ENCODE assay signal across 8 cellular contexts in the genomic region with DNA sequence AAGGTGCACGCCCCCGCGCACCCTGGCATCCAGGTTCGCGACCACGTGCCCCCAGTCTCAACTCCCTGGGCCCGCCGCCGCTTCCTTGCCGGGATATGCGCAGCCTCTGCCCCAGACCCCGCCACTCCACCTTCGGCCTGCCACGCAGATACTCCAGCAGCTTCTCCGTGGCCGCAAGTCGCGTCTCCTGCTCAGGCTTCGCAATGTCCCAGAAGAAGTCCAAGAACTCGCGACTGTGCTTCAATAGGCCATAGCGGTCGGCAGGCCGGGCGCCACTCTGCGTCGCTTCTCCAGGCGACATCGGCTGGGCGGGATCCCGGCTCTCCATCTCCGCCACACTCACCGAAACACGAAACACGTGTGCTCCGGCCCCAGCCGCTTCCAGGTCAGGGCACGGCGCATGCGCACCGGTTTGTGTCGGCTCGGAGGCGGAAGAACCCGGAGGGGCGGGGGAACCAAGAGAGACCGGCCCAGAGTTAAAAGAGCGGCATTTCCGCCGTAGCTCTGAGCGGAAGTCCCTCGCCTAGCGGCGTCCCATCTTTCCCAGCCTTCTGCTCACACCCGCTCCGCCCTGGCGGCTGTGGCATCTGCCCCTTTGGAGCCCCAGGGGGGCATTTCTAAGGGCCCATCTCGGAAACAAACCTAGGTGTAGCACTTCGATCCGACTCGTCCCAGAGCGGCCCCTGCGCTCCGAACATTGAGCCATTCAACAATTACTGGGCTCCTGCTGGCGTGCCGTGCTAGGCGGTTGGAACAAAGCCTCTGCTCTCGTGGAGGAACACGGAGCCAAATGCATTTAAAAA. TPM values are rescaled to one million over a fixed set of nuclear protein-coding genes. Genes with fewer than 3 reads are reported as not detected.
DNase-seq lines count a peak whose midpoint lies in the region; ATAC-seq and TF ChIP-seq lines count a peak whose summit lies in the region.

A gene with protein sequence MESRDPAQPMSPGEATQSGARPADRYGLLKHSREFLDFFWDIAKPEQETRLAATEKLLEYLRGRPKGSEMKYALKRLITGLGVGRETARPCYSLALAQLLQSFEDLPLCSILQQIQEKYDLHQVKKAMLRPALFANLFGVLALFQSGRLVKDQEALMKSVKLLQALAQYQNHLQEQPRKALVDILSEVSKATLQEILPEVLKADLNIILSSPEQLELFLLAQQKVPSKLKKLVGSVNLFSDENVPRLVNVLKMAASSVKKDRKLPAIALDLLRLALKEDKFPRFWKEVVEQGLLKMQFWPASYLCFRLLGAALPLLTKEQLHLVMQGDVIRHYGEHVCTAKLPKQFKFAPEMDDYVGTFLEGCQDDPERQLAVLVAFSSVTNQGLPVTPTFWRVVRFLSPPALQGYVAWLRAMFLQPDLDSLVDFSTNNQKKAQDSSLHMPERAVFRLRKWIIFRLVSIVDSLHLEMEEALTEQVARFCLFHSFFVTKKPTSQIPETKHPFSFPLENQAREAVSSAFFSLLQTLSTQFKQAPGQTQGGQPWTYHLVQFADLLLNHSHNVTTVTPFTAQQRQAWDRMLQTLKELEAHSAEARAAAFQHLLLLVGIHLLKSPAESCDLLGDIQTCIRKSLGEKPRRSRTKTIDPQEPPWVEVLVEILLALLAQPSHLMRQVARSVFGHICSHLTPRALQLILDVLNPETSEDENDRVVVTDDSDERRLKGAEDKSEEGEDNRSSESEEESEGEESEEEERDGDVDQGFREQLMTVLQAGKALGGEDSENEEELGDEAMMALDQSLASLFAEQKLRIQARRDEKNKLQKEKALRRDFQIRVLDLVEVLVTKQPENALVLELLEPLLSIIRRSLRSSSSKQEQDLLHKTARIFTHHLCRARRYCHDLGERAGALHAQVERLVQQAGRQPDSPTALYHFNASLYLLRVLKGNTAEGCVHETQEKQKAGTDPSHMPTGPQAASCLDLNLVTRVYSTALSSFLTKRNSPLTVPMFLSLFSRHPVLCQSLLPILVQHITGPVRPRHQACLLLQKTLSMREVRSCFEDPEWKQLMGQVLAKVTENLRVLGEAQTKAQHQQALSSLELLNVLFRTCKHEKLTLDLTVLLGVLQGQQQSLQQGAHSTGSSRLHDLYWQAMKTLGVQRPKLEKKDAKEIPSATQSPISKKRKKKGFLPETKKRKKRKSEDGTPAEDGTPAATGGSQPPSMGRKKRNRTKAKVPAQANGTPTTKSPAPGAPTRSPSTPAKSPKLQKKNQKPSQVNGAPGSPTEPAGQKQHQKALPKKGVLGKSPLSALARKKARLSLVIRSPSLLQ (N-terminal part only) (minus strand): TSS at position 388 of the 803 bp plus-strand sequence. CDS start 60 bp downstream, at position 328.

- H3K9me3 ChIP-seq in PC-9 (ENCODE audit: insufficient read depth, low read depth) (no peaks in the 10 kb centered on the region), mucosa of rectum (ENCODE audit: control insufficient read depth in 2 of 2, low read length in 2 of 2) (no peaks in the 10 kb centered on the region)

- peak; percentile 73 for ATAC-seq in GM21576 (IDR thresholded peaks at IDR 0.05; ENCODE audit: unreplicated experiment)

- peak within 1 kb of the TSS; percentile 59 to 77 for H3K9ac ChIP-seq in mucosa of rectum (ENCODE audit: low read depth in 1 of 2, low read length in 2 of 2)

- intact Hi-C loops in PC-9 (cut with micrococcal nuclease; ENCODE audit: unreplicated experiment): loop anchor here (2.0 kb wide), 2 partner anchors 40 to 78 kb away; no protein-coding TSS in a partner anchor

- peak; percentile 84 for TF ChIP-seq POLR2A in erythroblast (IDR thresholded peaks at IDR 0.05; ENCODE audit: low read length)

- H3K27me3 ChIP-seq in PC-9 (ENCODE audit: insufficient read depth, low read depth) (no peaks in the 10 kb centered on the region), mucosa of rectum (ENCODE audit: control insufficient read depth in 2 of 2, insufficient read depth in 2 of 2, low read length in 2 of 2) (no peaks in the 10 kb centered on the region)

- peak within 1 kb of the TSS; percentile 23 for H3K27ac ChIP-seq in PC-9
- H3K27ac ChIP-seq in mucosa of rectum (ENCODE audit: low read depth in 2 of 2, low read length in 2 of 2): peak within 1 kb of the TSS; percentile 75 to 84

- DNase-seq in DMS153 treated with DMSO at 0.1 percent for 48 hours (lab: John Stamatoyannopoulos, UW; ENCODE audit: unreplicated experiment): peak; percentile 61
- peak; percentile 94 for DNase-seq in Jurkat, Clone E6-1 (ENCODE audit: low read depth, low spot score)
- DNase-seq in PC-9: peak; percentile 90 to 97
- DNase-seq in activated T-cell treated with anti-CD3 and anti-CD28 coated beads, Interleukin-2, amount 50 U/mL, for 1 hour: peak; percentile 94
- peak; percentile 95 to 97 for DNase-seq in erythroblast (lab: John Stamatoyannopoulos, UW)
- peak; percentile 98 for DNase-seq in stimulated activated CD8-positive, alpha-beta memory T cell treated with anti-CD3 and anti-CD28 coated beads, Interleukin-4, amount 100 ng/mL, for 48 hours

- H3K9me2 ChIP-seq in PC-9 (ENCODE audit: insufficient read depth): no peaks in the 10 kb centered on the region

- H3K4me2 ChIP-seq in PC-9: peak within 1 kb of the TSS; percentile 97

- POLR2A ChIA-PET in PC-9 (lab: Charles Lee; ENCODE audit: unreplicated experiment): interaction anchor here (0.6 to 1.0 kb wide), 3 partner anchors 41 to 73 kb away, joined by 3 to 4 read pairs (median 3); no protein-coding TSS in a partner anchor

- peaks cover 20% of the 10 kb centered on the region for H3F3A ChIP-seq in PC-9 (ENCODE audit: insufficient read depth, low read depth)

- H3K36me3 ChIP-seq in PC-9 (ENCODE audit: low read depth) (peaks cover 36% of the 10 kb centered on the region), mucosa of rectum (ENCODE audit: control insufficient read depth in 2 of 2, insufficient read depth in 2 of 2, low read length in 2 of 2) (peaks cover 29 to 32% of the 10 kb centered on the region in 2 donors)

- H3K79me2 ChIP-seq in PC-9 (ENCODE audit: low read depth): peaks cover 45% of the 10 kb centered on the region

- H3K4me1 ChIP-seq in PC-9 (replicated peaks; ENCODE audit: insufficient read depth): peaks cover 15% of the 10 kb centered on the region
- H3K4me1 ChIP-seq in mucosa of rectum (ENCODE audit: control insufficient read depth in 2 of 2, insufficient read depth in 2 of 2, low read length in 2 of 2): peaks cover 30 to 34% of the 10 kb centered on the region in 2 donors

- 0 out of 2 replicates have a peak, but pooled peaks have one; percentile 26 for TF ChIP-seq CTCF in PC-9 (conservative IDR thresholded peaks at IDR 0.05)

- no peaks in the 10 kb centered on the region; the same call in 1 of the 2 replicates for H4K20me1 ChIP-seq in PC-9 (ENCODE audit: insufficient read depth)

- CTCF ChIA-PET in PC-9 (lab: Charles Lee): interaction anchor here (0.6 kb wide), 1 partner anchor 23 kb away, joined by 4 read pairs; no protein-coding TSS in a partner anchor

- H2AFZ ChIP-seq in PC-9: peak within 1 kb of the TSS; percentile 89

- TSS peak; percentile 28 for BruUV-seq in PC-9 (replicated peaks; lab: Mats Ljungman, UMichigan)

- H3K4me3 ChIP-seq in Jurkat, Clone E6-1 (ENCODE audit: low read length): peak within 1 kb of the TSS; percentile 98
- H3K4me3 ChIP-seq in PC-9 (peak within 1 kb of the TSS; percentile 94), mucosa of rectum (ENCODE audit: low read length in 2 of 2) (peak within 1 kb of the TSS; percentile 83 to 91)

RNA-seq across cellular contexts. Expression of the gene that starts here (rescaled TPM):
- polyA plus RNA-seq in Jurkat, Clone E6-1 (2012; ENCODE audit: insufficient read depth, insufficient read length): 91.3 TPM
- 76.3 and 89.1 TPM in 2 replicates for total RNA-seq in PC-9 (2021)

Comparison
In these comparisons a context has a peak if more than half of its experiments do, and no peak if none do; other contexts are left out.
1. Peak in every context shown above with its lines: DNase-seq, ATAC-seq, H3K4me3 ChIP-seq and H3K27ac ChIP-seq.